8 cellular contexts compared by ENCODE assay signal in the genomic region with DNA sequence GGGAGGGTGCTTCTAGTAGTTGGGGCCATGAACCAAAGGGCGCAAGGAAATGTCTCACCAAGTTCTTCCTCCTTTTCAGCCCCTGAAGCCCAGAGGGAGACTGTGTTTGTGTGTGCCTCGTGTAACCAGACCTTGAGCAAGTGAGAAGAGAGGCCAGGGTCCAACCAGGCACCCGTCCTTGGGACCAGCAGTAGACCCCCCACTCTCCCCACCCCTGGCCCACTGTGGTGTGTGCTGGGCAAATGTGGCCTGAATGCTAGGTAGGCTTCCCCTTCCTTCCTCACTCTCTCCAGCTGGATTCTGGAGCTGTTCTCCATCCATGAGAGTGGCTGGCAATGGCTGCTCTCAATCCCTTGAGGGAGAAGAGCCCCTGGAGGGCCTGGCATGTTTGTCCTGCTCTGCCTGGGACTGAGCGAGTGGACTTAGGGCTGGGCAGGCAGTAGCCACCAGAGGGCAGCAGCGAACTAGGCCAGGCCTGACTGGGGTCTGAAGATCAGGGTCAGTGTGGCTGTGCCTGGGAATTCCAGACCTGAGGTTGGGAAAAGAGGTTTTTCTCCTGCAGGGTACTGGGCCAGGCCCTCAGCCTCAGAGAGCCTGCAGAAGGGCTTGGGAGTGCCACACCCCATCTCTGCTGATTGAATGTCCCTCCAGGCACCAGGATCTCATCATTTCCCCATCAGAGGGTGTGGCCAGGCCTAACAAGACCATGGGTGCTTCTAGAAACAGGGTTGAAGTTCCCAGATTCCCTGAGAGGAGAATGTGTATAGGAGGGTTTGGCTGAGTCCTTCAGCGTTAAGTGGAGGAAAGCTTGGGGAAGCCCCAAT. TPM values are rescaled to one million over a fixed set of nuclear protein-coding genes. Genes with fewer than 3 reads are reported as not detected.
A peak's percentile ranks its signal among the peaks of the same experiment; 100 is the strongest.
DNase-seq lines count a peak whose midpoint lies in the region; ATAC-seq and TF ChIP-seq lines count a peak whose summit lies in the region.

No MANE protein-coding gene starts in this region.

- peaks cover 5 to 6% of the 10 kb centered on the region in 2 donors for H3K4me1 Mint-ChIP-seq in effector memory CD8-positive, alpha-beta T cell (ENCODE audit: low read depth in 2 of 2)
- H3K4me1 Mint-ChIP-seq in stimulated activated naive CD8-positive, alpha-beta T cell treated with anti-CD3 and anti-CD28 coated beads, Interleukin-15, amount 100 ng/mL, for 72 hours, result peaks cover 3% of the 10 kb centered on the region

- H3K36me3 Mint-ChIP-seq in effector memory CD8-positive, alpha-beta T cell (ENCODE audit: insufficient read depth), result peaks cover 58% of the 10 kb centered on the region

- H2BK5ac ChIP-seq in mesenchymal stem cell (ENCODE audit: low read depth, low read length, poor library complexity, severe bottlenecking), result no peak overlapping the region

- ATAC-seq in GM18868 (IDR thresholded peaks at IDR 0.05; ENCODE audit: unreplicated experiment), result peak; percentile 56
- peak; percentile 70 for ATAC-seq in effector memory CD8-positive, alpha-beta T cell (replicated peaks)
- peak; percentile 72 for ATAC-seq in stimulated activated naive CD8-positive, alpha-beta T cell treated with anti-CD3 and anti-CD28 coated beads, Interleukin-15, amount 100 ng/mL, for 72 hours

- H3K18ac ChIP-seq in mesenchymal stem cell (ENCODE audit: low read depth in 1 of 2, low read length in 2 of 2), result no peak overlapping the region

- no peak overlapping the region for H4K8ac ChIP-seq in mesenchymal stem cell (ENCODE audit: low read length)

- no peaks in the 10 kb centered on the region for H3K9me3 Mint-ChIP-seq in effector memory CD8-positive, alpha-beta T cell
- H3K9me3 Mint-ChIP-seq in stimulated activated naive CD8-positive, alpha-beta T cell treated with anti-CD3 and anti-CD28 coated beads, Interleukin-15, amount 100 ng/mL, for 72 hours, result no peaks in the 10 kb centered on the region

- no peak overlapping the region for H4K91ac ChIP-seq in mesenchymal stem cell (ENCODE audit: low read length)

- H2AFZ ChIP-seq in mesenchymal stem cell (ENCODE audit: low read depth, low read length), result no peak overlapping the region

- no peak overlapping the region for H3K27ac Mint-ChIP-seq in effector memory CD8-positive, alpha-beta T cell
- no peak overlapping the region for H3K27ac Mint-ChIP-seq in stimulated activated naive CD8-positive, alpha-beta T cell treated with anti-CD3 and anti-CD28 coated beads, Interleukin-15, amount 100 ng/mL, for 72 hours

- H2BK15ac ChIP-seq in mesenchymal stem cell (ENCODE audit: low read depth, poor library complexity, severe bottlenecking), result no peak overlapping the region

- H3K4me3 Mint-ChIP-seq in effector memory CD8-positive, alpha-beta T cell, result no peak overlapping the region
- H3K4me3 Mint-ChIP-seq in stimulated activated naive CD8-positive, alpha-beta T cell treated with anti-CD3 and anti-CD28 coated beads, Interleukin-15, amount 100 ng/mL, for 72 hours, result no peak overlapping the region

- H3K14ac ChIP-seq in mesenchymal stem cell (ENCODE audit: low read length in 2 of 2), result no peak overlapping the region

- H2BK120ac ChIP-seq in mesenchymal stem cell (ENCODE audit: low read depth, low read length), result no peak overlapping the region

- H3K4me3 ChIP-seq in mesenchymal stem cell (ENCODE audit: insufficient read depth in 1 of 2, low read depth in 1 of 2, low read length in 2 of 2), result no peak overlapping the region

- H3K9me3 ChIP-seq in mesenchymal stem cell (ENCODE audit: control insufficient read depth, low read length), result no peaks in the 10 kb centered on the region

- H3K23ac ChIP-seq in mesenchymal stem cell (ENCODE audit: low read length in 2 of 2), result no peak overlapping the region

- H3K4me2 ChIP-seq in mesenchymal stem cell (ENCODE audit: low read length, poor library complexity, severe bottlenecking), result no peak overlapping the region

- H3K79me1 ChIP-seq in mesenchymal stem cell (replicated peaks; ENCODE audit: low read length, poor library complexity, severe bottlenecking), result peaks cover 18% of the 10 kb centered on the region

- H3K4ac ChIP-seq in mesenchymal stem cell (ENCODE audit: low read depth in 1 of 2, low read length in 2 of 2), result no peak overlapping the region

- 54% methylated on average over 5 of the region's 6 CpGs for WGBS in mesenchymal stem cell

- no peak overlapping the region for H2BK12ac ChIP-seq in mesenchymal stem cell (ENCODE audit: low read length in 2 of 2)

- H3K36me3 ChIP-seq in mesenchymal stem cell (ENCODE audit: control insufficient read depth in 1 of 2, insufficient read depth in 2 of 2, low read depth in 1 of 2, low read length in 2 of 2), result peaks cover 67 to 72% of the 10 kb centered on the region in 2 experiments

- H3K27me3 Mint-ChIP-seq in effector memory CD8-positive, alpha-beta T cell, result no peaks in the 10 kb centered on the region
- no peaks in the 10 kb centered on the region for H3K27me3 Mint-ChIP-seq in stimulated activated naive CD8-positive, alpha-beta T cell treated with anti-CD3 and anti-CD28 coated beads, Interleukin-15, amount 100 ng/mL, for 72 hours

- H3K4me1 ChIP-seq in mesenchymal stem cell (ENCODE audit: control insufficient read depth, insufficient read depth, low read depth, low read length), result peaks cover 24% of the 10 kb centered on the region

- H2AK5ac ChIP-seq in mesenchymal stem cell (ENCODE audit: low read length, severe bottlenecking), result no peak overlapping the region

- no peak overlapping the region for H3K27ac ChIP-seq in mesenchymal stem cell (ENCODE audit: low read length, poor library complexity, severe bottlenecking)

- DNase-seq in AG09319 (ENCODE audit: extremely low read depth, low read depth), result peak; percentile 19
- peak; percentile 0 for DNase-seq in NCI-H2171 (lab: John Stamatoyannopoulos, UW)
- peak; percentile 59 for DNase-seq in activated CD4-positive, alpha-beta T cell treated with anti-CD3 and anti-CD28 coated beads for 48 hours
- peak; percentile 31 to 43 (median 35) for DNase-seq in effector memory CD8-positive, alpha-beta T cell
- DNase-seq in mesenchymal stem cell, result peak; percentile 68
- peak; percentile 42 to 45 for DNase-seq in stimulated activated naive CD8-positive, alpha-beta T cell treated with anti-CD3 and anti-CD28 coated beads, Interleukin-15, amount 100 ng/mL, for 72 hours
- DNase-seq in GM19238 (ENCODE audit: insufficient read length, low spot score), result no peak

- H3K9ac ChIP-seq in mesenchymal stem cell (ENCODE audit: low read length), result no peak overlapping the region

- TF ChIP-seq CTCF in AG09319 (IDR thresholded peaks at IDR 0.05; ENCODE audit: low read depth, low read length), result peak; percentile 95

- H3K27me3 ChIP-seq in mesenchymal stem cell (ENCODE audit: control insufficient read depth in 1 of 2, insufficient read depth in 1 of 2, low read length in 2 of 2), result no peaks in the 10 kb centered on the region

RNA-seq across cellular contexts. Expression of a gene that starts 12.4 kb away (rescaled TPM):
- not detected for polyA plus RNA-seq in mesenchymal stem cell (2013, experiment 1 of 2)
- polyA plus RNA-seq in mesenchymal stem cell (2013, experiment 2 of 2), result not detected

RNA-seq across cellular contexts. Expression of a gene that starts 22.4 kb away (rescaled TPM):
- 9.1 TPM for polyA plus RNA-seq in mesenchymal stem cell (2013, experiment 1 of 2)
- 8.1 TPM for polyA plus RNA-seq in mesenchymal stem cell (2013, experiment 2 of 2)

RNA-seq across cellular contexts. Expression of a gene that starts 45.8 kb away (rescaled TPM):
- 67.9 TPM for polyA plus RNA-seq in mesenchymal stem cell (2013, experiment 1 of 2)
- polyA plus RNA-seq in mesenchymal stem cell (2013, experiment 2 of 2), result 69.0 TPM
